20 cellular contexts compared by ENCODE assay signal in the genomic region with DNA sequence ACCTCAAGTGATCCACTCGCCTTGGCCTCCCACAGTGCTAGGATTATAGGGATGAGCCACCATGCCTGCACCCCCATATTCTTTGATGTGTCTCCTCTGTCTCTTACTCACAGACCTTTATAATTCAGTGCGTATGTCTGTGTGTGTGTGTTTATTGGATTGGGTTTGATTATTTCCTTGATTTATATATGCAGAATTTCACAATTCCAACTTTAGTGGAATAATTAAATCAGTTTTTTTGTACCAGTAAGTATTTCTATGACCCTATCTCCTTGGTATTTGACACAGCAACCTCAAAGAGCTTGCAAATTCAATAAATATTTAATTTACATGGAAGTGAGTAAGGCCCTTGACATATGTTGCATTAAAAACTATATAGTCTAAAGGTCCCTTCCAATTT.
"Had no signal": no experiment of that assay in that cellular context is flagged by ENCODE, and none has a peak within 500 bp of the region (broad histone marks: within the 10 kb centered on the region; RNA-seq: fewer than 3 reads in every experiment).

No MANE protein-coding gene starts in this region.

- H3K36me3 ChIP-seq: prostate gland, right lobe of liver had no signal

- H3K27ac Mint-ChIP-seq: activated CD4-positive, alpha-beta T cell treated with anti-CD3 and anti-CD28 coated beads, Interleukin-2, amount 10 ng/mL, durations not matched to agents 24 days and 14 days; activated naive CD4-positive, alpha-beta T cell treated with anti-CD3 and anti-CD28 coated beads, Interleukin-2, amount 50 U/mL, for 24 hours; activated T-helper 2 cell treated with anti-CD3 and anti-CD28 coated beads, Interferon-gamma antibody, Interleukin-2, Interleukin-4, amounts not matched to agents 10 μg/mL and 5 μg/mL and 100 μg/mL, durations not matched to agents 14 hours and 24 hours and 36 hours; naive thymus-derived CD8-positive, alpha-beta T cell; T-helper 1 cell treated with Interleukin-12 subunit alpha and Interleukin-12 subunit beta and Interleukin-4 antibody, amounts not matched to agents 30 μg/mL and 1 μg/mL, for 36 hours; WTC11 had no signal

- H3K4me1 ChIP-seq: prostate gland, right lobe of liver had no signal

- ATAC-seq: left cardiac atrium; mucosa of descending colon; naive thymus-derived CD8-positive, alpha-beta T cell; right lobe of liver; WTC11 had no signal

- H3K4me3 ChIP-seq: lung, mucosa of descending colon, prostate gland, right lobe of liver had no signal

- H3K9me3 Mint-ChIP-seq: activated CD4-positive, alpha-beta T cell treated with anti-CD3 and anti-CD28 coated beads, Interleukin-2, amount 10 ng/mL, durations not matched to agents 24 days and 14 days; activated naive CD4-positive, alpha-beta T cell treated with anti-CD3 and anti-CD28 coated beads, Interleukin-2, amount 50 U/mL, for 24 hours had no signal

- H3K27ac ChIP-seq: prostate gland, right lobe of liver had no signal

- H3K27me3 ChIP-seq: right lobe of liver had no signal

- DNase-seq: activated CD4-positive, alpha-beta T cell treated with anti-CD3 and anti-CD28 coated beads, Interleukin-2, amount 10 ng/mL, durations not matched to agents 24 days and 14 days; activated T-cell treated with anti-CD3 and anti-CD28 coated beads for 4 hours; glutamatergic neuron; left cardiac atrium; mucosa of descending colon; naive thymus-derived CD8-positive, alpha-beta T cell; nucleus accumbens; right lobe of liver; stimulated activated CD4-positive, alpha-beta T cell treated with anti-CD3 and anti-CD28 coated beads, Interleukin-12 subunit alpha, Interleukin-12 subunit beta, amount 100 ng/mL, for 4 hours; stimulated activated naive CD4-positive, alpha-beta T cell; substantia nigra; trophoblast cell had no signal

- H3K27me3 Mint-ChIP-seq: activated CD4-positive, alpha-beta T cell treated with anti-CD3 and anti-CD28 coated beads, Interleukin-2, amount 10 ng/mL, durations not matched to agents 24 days and 14 days; activated naive CD4-positive, alpha-beta T cell treated with anti-CD3 and anti-CD28 coated beads, Interleukin-2, amount 50 U/mL, for 24 hours; naive thymus-derived CD8-positive, alpha-beta T cell had no signal

- H3K9me3 ChIP-seq: mucosa of descending colon, prostate gland, right lobe of liver had no signal

- H3K4me1 Mint-ChIP-seq: activated CD4-positive, alpha-beta T cell treated with anti-CD3 and anti-CD28 coated beads, Interleukin-2, amount 10 ng/mL, durations not matched to agents 24 days and 14 days; activated naive CD4-positive, alpha-beta T cell treated with anti-CD3 and anti-CD28 coated beads, Interleukin-2, amount 50 U/mL, for 24 hours; naive thymus-derived CD8-positive, alpha-beta T cell; WTC11 had no signal

- FAIRE-seq: bronchial epithelial cell, colon had no signal

- H3K36me3 Mint-ChIP-seq: activated naive CD4-positive, alpha-beta T cell treated with anti-CD3 and anti-CD28 coated beads, Interleukin-2, amount 50 U/mL, for 24 hours; naive thymus-derived CD8-positive, alpha-beta T cell had no signal

- H3K4me3 Mint-ChIP-seq: activated CD4-positive, alpha-beta T cell treated with anti-CD3 and anti-CD28 coated beads, Interleukin-2, amount 10 ng/mL, durations not matched to agents 24 days and 14 days; activated naive CD4-positive, alpha-beta T cell treated with anti-CD3 and anti-CD28 coated beads, Interleukin-2, amount 50 U/mL, for 24 hours; naive thymus-derived CD8-positive, alpha-beta T cell; T-helper 1 cell treated with Interleukin-12 subunit alpha and Interleukin-12 subunit beta and Interleukin-4 antibody, amounts not matched to agents 30 μg/mL and 1 μg/mL, for 36 hours; WTC11 had no signal
